21 cellular contexts compared by ENCODE assay signal in the genomic region with DNA sequence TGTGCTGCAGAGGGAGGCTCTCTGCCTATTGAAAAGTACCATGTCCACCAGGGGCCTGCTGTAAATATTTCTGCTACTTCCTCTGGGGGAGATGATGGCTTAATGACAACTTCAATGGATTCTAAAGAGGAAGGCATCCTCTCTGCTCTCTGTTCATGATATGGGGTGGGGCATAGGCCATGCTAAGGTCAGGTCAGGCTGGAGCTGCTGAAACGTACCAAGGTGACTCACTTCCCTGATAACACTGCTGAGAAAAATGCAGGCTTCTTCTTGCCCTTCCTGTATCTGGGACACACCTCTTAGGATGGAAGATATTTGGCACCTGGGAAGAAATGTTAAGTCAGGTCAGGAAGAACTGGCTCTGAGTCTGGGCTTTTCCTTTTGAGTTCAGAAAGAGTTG. TPM values are rescaled to one million over a fixed set of nuclear protein-coding genes. Genes with fewer than 3 reads are reported as not detected.
DNase-seq lines count a peak whose midpoint lies in the region; ATAC-seq, FAIRE-seq and TF ChIP-seq lines count a peak whose summit lies in the region.
"Had no signal": no experiment of that assay in that cellular context is flagged by ENCODE, and none has a peak within 500 bp of the region (broad histone marks: within the 10 kb centered on the region; RNA-seq: fewer than 3 reads in every experiment).

No MANE protein-coding gene starts in this region.

- no peak for TF ChIP-seq POLR2A in H54 (IDR thresholded peaks at IDR 0.05; ENCODE audit: low read depth, low read length)

- POLR2A ChIA-PET in WTC11 (lab: Charles Lee) = no interaction called here

- no peaks in the 10 kb centered on the region for H3K9me2 ChIP-seq in MM.1S (replicated peaks; ENCODE audit: insufficient read depth, low read length)

- TF ChIP-seq CTCF in MM.1S (IDR thresholded peaks at IDR 0.05; ENCODE audit: low read length) (no peak), mucosa of descending colon (IDR thresholded peaks at IDR 0.05) (no peak), WTC11 (IDR thresholded peaks at IDR 0.05) (no peak)

- peaks cover 25% of the 10 kb centered on the region for H3F3A ChIP-seq in MM.1S (ENCODE audit: insufficient read depth, low read length)

- H3K4me2 ChIP-seq in MM.1S (ENCODE audit: low read depth, low read length) = peak overlapping the region; percentile 55
- H3K4me2 ChIP-seq: GM23338, KMS-11, neural progenitor cell had no signal

- in situ Hi-C loops in ACHN (cut with HindIII; ENCODE audit: low pct_ligation_motif_present, low pct_unique_long_range_greater_than_20kb, low sequenced_read_pairs) = no loop called here

- H3K36me3 Mint-ChIP-seq in WTC11 = peaks cover 61% of the 10 kb centered on the region

- intact Hi-C loops in mucosa of descending colon (cut with DNase I, micrococcal nuclease) = no loop called here

- ATAC-seq in mucosa of descending colon (peak; percentile 85), HG02884 (IDR thresholded peaks at IDR 0.05; ENCODE audit: unreplicated experiment) (no peak), WTC11 (no peak)
- ATAC-seq: GM23338 had no signal

- H3K9me3 ChIP-seq in MM.1S (replicated peaks; ENCODE audit: insufficient read depth, low read length) = no peaks in the 10 kb centered on the region
- H3K9me3 ChIP-seq in mucosa of descending colon = no peaks in the 10 kb centered on the region
- H3K9me3 ChIP-seq: colonic mucosa, prostate gland, SJSA1, suprapubic skin had no signal

- H3K9me3 Mint-ChIP-seq in WTC11 = peaks cover 63% of the 10 kb centered on the region
- H3K9me3 Mint-ChIP-seq: GM23338 had no signal

- no peak overlapping the region for H3K4me3 Mint-ChIP-seq in WTC11
- H3K4me3 Mint-ChIP-seq: GM23338, neural progenitor cell had no signal

- no peak for FAIRE-seq in H54 (lab: Jason Lieb, UNC)

- no peaks in the 10 kb centered on the region for H3K27me3 ChIP-seq in MM.1S (replicated peaks; ENCODE audit: insufficient read depth, low read length)
- H3K27me3 ChIP-seq: brain microvascular endothelial cell, colonic mucosa, heart right ventricle, neural progenitor cell, SJSA1, suprapubic skin had no signal

- H3K27ac Mint-ChIP-seq in WTC11 = no peak overlapping the region
- H3K27ac Mint-ChIP-seq: GM23338 had no signal

- H3K4me1 ChIP-seq in MM.1S (ENCODE audit: low read length) (peaks cover 36% of the 10 kb centered on the region), mucosa of descending colon (ENCODE audit: low read depth) (no peaks in the 10 kb centered on the region)
- H3K4me1 ChIP-seq: colonic mucosa, neural progenitor cell, prostate gland, SJSA1 had no signal

- H3K27ac ChIP-seq in MM.1S (ENCODE audit: low read length) = peak overlapping the region; percentile 72; the same call in 1 of the 2 replicates
- H3K27ac ChIP-seq: brain microvascular endothelial cell, colonic mucosa, KMS-11, neural progenitor cell, prostate gland, SJSA1, suprapubic skin had no signal

- peaks cover 14% of the 10 kb centered on the region for H3K4me1 Mint-ChIP-seq in WTC11

- 0 out of 2 replicates have a peak overlapping the region, but pooled peaks have one; percentile 14 for H3K4me3 ChIP-seq in MM.1S (ENCODE audit: low read length)
- no peak overlapping the region for H3K4me3 ChIP-seq in mucosa of descending colon
- H3K4me3 ChIP-seq: colonic mucosa, GM23338, heart right ventricle, neural progenitor cell, prostate gland, SJSA1, suprapubic skin had no signal

- H3K27me3 Mint-ChIP-seq in WTC11 (ENCODE audit: low read depth) = no peaks in the 10 kb centered on the region; the same call in none of the 2 replicates

- DNase-seq in H54 (ENCODE audit: insufficient read length, low spot score) (peak; percentile 19), MM.1S (no peak), dermis blood vessel endothelial cell (peak; percentile 34), mucosa of descending colon (no peak), COLO668 (lab: John Stamatoyannopoulos, UW; ENCODE audit: unreplicated experiment) (no peak), WTC11 (ENCODE audit: low spot score) (no peak), ACHN (no peak)
- DNase-seq: activated gamma-delta T cell, brain microvascular endothelial cell, colonic mucosa, heart right ventricle, NCI-H1092 treated with DMSO at 0.1 percent for 48 hours, NCI-H2029 treated with DMSO at 0.1 percent for 48 hours, NCI-H345 had no signal

- H4K20me1 ChIP-seq in MM.1S (ENCODE audit: insufficient read depth, low read length) = no peaks in the 10 kb centered on the region

- no peaks in the 10 kb centered on the region; the same call in 1 of the 2 replicates for H3K36me3 ChIP-seq in MM.1S (replicated peaks; ENCODE audit: insufficient read depth, low read length)
- no peaks in the 10 kb centered on the region for H3K36me3 ChIP-seq in mucosa of descending colon (ENCODE audit: low read depth)
- H3K36me3 ChIP-seq: brain microvascular endothelial cell, colonic mucosa, neural progenitor cell, prostate gland, SJSA1, suprapubic skin had no signal

- H3K79me2 ChIP-seq in MM.1S (ENCODE audit: low read length) = no peaks in the 10 kb centered on the region

- H2AFZ ChIP-seq in MM.1S (ENCODE audit: low read length) = 0 out of 2 replicates have a peak overlapping the region, but pooled peaks have one; percentile 2
- H2AFZ ChIP-seq: GM23338, neural progenitor cell had no signal

- CTCF ChIA-PET in WTC11 (lab: Charles Lee) = no interaction called here

- H3K9ac ChIP-seq in MM.1S (ENCODE audit: low read length) = no peak overlapping the region; the same call in 1 of the 2 replicates
- H3K9ac ChIP-seq: KMS-11, neural progenitor cell had no signal

TF ChIP-seq in WTC11, 78 proteins besides CTCF, POLR2A, EP300 and RAD21 (continues in another document):
- TF ChIP-seq NR3C1 (CRISPR knock-in tag; conservative IDR thresholded peaks at IDR 0.05; ENCODE audit: low read depth) (no peak), CBFB (CRISPR knock-in tag; IDR thresholded peaks at IDR 0.05; ENCODE audit: low read depth) (no peak), ZNF396 (CRISPR knock-in tag; IDR thresholded peaks at IDR 0.05; ENCODE audit: borderline replicate concordance) (no peak), SOX15 (CRISPR knock-in tag; IDR thresholded peaks at IDR 0.05) (no peak), FOXJ3 (CRISPR knock-in tag; IDR thresholded peaks at IDR 0.05; ENCODE audit: borderline replicate concordance) (no peak)
- TF ChIP-seq, protein P1, sequence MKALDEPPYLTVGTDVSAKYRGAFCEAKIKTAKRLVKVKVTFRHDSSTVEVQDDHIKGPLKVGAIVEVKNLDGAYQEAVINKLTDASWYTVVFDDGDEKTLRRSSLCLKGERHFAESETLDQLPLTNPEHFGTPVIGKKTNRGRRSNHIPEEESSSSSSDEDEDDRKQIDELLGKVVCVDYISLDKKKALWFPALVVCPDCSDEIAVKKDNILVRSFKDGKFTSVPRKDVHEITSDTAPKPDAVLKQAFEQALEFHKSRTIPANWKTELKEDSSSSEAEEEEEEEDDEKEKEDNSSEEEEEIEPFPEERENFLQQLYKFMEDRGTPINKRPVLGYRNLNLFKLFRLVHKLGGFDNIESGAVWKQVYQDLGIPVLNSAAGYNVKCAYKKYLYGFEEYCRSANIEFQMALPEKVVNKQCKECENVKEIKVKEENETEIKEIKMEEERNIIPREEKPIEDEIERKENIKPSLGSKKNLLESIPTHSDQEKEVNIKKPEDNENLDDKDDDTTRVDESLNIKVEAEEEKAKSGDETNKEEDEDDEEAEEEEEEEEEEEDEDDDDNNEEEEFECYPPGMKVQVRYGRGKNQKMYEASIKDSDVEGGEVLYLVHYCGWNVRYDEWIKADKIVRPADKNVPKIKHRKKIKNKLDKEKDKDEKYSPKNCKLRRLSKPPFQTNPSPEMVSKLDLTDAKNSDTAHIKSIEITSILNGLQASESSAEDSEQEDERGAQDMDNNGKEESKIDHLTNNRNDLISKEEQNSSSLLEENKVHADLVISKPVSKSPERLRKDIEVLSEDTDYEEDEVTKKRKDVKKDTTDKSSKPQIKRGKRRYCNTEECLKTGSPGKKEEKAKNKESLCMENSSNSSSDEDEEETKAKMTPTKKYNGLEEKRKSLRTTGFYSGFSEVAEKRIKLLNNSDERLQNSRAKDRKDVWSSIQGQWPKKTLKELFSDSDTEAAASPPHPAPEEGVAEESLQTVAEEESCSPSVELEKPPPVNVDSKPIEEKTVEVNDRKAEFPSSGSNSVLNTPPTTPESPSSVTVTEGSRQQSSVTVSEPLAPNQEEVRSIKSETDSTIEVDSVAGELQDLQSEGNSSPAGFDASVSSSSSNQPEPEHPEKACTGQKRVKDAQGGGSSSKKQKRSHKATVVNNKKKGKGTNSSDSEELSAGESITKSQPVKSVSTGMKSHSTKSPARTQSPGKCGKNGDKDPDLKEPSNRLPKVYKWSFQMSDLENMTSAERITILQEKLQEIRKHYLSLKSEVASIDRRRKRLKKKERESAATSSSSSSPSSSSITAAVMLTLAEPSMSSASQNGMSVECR (CRISPR knock-in tag; IDR thresholded peaks at IDR 0.05; ENCODE audit: borderline replicate concordance) = no peak
- TF ChIP-seq, protein P2, sequence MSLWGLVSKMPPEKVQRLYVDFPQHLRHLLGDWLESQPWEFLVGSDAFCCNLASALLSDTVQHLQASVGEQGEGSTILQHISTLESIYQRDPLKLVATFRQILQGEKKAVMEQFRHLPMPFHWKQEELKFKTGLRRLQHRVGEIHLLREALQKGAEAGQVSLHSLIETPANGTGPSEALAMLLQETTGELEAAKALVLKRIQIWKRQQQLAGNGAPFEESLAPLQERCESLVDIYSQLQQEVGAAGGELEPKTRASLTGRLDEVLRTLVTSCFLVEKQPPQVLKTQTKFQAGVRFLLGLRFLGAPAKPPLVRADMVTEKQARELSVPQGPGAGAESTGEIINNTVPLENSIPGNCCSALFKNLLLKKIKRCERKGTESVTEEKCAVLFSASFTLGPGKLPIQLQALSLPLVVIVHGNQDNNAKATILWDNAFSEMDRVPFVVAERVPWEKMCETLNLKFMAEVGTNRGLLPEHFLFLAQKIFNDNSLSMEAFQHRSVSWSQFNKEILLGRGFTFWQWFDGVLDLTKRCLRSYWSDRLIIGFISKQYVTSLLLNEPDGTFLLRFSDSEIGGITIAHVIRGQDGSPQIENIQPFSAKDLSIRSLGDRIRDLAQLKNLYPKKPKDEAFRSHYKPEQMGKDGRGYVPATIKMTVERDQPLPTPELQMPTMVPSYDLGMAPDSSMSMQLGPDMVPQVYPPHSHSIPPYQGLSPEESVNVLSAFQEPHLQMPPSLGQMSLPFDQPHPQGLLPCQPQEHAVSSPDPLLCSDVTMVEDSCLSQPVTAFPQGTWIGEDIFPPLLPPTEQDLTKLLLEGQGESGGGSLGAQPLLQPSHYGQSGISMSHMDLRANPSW (CRISPR knock-in tag; conservative IDR thresholded peaks at IDR 0.05; ENCODE audit: low read depth) = no peak
- TF ChIP-seq, protein P3, sequence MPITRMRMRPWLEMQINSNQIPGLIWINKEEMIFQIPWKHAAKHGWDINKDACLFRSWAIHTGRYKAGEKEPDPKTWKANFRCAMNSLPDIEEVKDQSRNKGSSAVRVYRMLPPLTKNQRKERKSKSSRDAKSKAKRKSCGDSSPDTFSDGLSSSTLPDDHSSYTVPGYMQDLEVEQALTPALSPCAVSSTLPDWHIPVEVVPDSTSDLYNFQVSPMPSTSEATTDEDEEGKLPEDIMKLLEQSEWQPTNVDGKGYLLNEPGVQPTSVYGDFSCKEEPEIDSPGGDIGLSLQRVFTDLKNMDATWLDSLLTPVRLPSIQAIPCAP (CRISPR knock-in tag; IDR thresholded peaks at IDR 0.05) = no peak

RNA-seq across cellular contexts. Expression of a gene that starts 31.5 kb away (rescaled TPM):
- 0.17 and 1.9 TPM in 2 replicates for total RNA-seq in dermis blood vessel endothelial cell
- 1 to 10 TPM; 4.0 to 6.3 (median 5.5) TPM for total RNA-seq in mucosa of descending colon
- total RNA-seq in WTC11 (2021) = 0.41 to 0.52 TPM (median 0.44 TPM) in 3 replicates
- total RNA-seq: SJSA1 had no signal

Comparison
In these comparisons a context has a peak if more than half of its experiments do, and no peak if none do; other contexts are left out.
1. DNase-seq: peak in H54 (single experiment) and dermis blood vessel endothelial cell (single experiment); none in MM.1S (single experiment), mucosa of descending colon (0 of 3), COLO668 (single experiment), WTC11 (single experiment) and ACHN (single experiment).